8 cellular contexts compared by ENCODE assay signal in the genomic region with DNA sequence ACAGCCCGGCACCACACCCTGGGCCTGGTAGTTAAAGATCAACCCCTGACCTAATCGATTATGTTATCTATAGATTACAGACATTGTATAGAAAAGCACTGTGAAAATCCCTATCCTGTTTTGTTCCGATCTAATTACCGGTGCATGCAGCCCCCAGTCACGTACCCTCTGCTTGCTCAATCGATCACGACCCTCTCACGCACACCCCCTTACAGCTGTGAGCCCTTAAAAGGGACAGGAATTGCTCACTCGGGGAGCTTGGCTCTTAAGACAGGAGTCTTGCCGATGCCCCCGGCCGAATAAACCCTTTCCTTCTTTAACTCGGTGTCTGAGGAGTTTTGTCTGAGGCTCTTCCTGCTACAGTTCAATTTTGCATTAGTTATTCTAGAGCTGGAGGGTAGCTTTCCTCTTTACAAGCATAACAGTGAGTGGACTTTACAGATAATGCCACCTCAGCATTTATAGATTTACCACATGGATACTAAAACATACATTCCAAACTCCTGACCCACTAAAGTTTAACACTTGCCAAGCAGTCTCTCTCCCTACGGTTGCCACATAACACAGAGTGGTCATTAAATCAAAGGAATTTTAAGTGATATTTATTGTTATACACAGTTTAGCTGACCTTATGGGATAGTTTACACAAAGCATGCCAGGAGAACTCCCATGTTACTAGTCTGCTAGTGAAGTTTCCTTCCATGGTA.
DNase-seq lines count a peak whose midpoint lies in the region; ATAC-seq, FAIRE-seq and TF ChIP-seq lines count a peak whose summit lies in the region.
"Not testable (repeated sequence)": the region's sequence is repeated elsewhere in the genome, so short reads cannot be mapped to it uniquely, and the experiment has no call there.

No MANE protein-coding gene starts in this region.

- TF ChIP-seq EP300 in HepG2 (IDR thresholded peaks at IDR 0.05; ENCODE audit: low read depth in 2 of 2, low read length in 2 of 2); HepG2 (CRISPR knock-in tag; IDR thresholded peaks at IDR 0.05; ENCODE audit: borderline replicate concordance): not testable (repeated sequence)

- not testable (repeated sequence) for H3K9me3 Mint-ChIP-seq in type B pancreatic cell

- H3K36me3 ChIP-seq in bronchial epithelial cell (ENCODE audit: control insufficient read depth, insufficient read depth, low read length); HepG2 (replicated peaks in 1 of 2; ENCODE audit: control insufficient read depth in 1 of 2, insufficient read depth in 2 of 2, low read length in 2 of 2): not testable (repeated sequence)

- not testable (repeated sequence) for H2AFZ ChIP-seq in HepG2 (ENCODE audit: low read length)

- in situ Hi-C loops in HepG2 (cut with HindIII; ENCODE audit: extremely low pct_ligation_motif_present, low pct_unique_long_range_greater_than_20kb) = not testable (repeated sequence)

- intact Hi-C loops in HepG2 (cut with micrococcal nuclease; ENCODE audit: unreplicated experiment) = not testable (repeated sequence)

- not testable (repeated sequence) for H3K27ac ChIP-seq in HepG2 (ENCODE audit: extremely low read length, insufficient read depth, low read length)

- not testable (repeated sequence) for H3K9ac ChIP-seq in HepG2 (ENCODE audit: insufficient read depth, low read depth, low read length)

- H3K4me2 ChIP-seq in HepG2 (ENCODE audit: low read depth, low read length) = not testable (repeated sequence)

- H3K27me3 ChIP-seq in bronchial epithelial cell (ENCODE audit: control insufficient read depth, insufficient read depth, low read length); HepG2 (ENCODE audit: control insufficient read depth in 1 of 2, insufficient read depth in 2 of 2, low read length in 2 of 2): not testable (repeated sequence)

- not testable (repeated sequence) for TF ChIP-seq CTCF in bronchial epithelial cell (IDR thresholded peaks at IDR 0.05; ENCODE audit: insufficient read depth, low read length, severe bottlenecking); fibroblast of pulmonary artery (IDR thresholded peaks at IDR 0.05; ENCODE audit: low read length, missing control alignments); HepG2 (CRISPR knock-in tag; IDR thresholded peaks at IDR 0.05); type B pancreatic cell (conservative IDR thresholded peaks at IDR 0.05)

- not testable (repeated sequence) for TF ChIP-seq POLR2A in HepG2 (IDR thresholded peaks at IDR 0.05; ENCODE audit: insufficient read depth in 1 of 2, low read depth in 2 of 2, low read length in 2 of 2)

- not testable (repeated sequence) for H3K4me3 ChIP-seq in bronchial epithelial cell (ENCODE audit: low read depth, low read length); fibroblast of pulmonary artery (replicated peaks; ENCODE audit: low read depth, low read length); HepG2 (replicated peaks in 1 of 3; ENCODE audit: insufficient read depth in 1 of 3, low read depth in 2 of 3, low read length in 3 of 3)

- CTCF ChIA-PET in HepG2 (lab: Yijun Ruan, JAX; ENCODE audit: low intra/inter-chr PET ratio, low total read pairs) = not testable (repeated sequence)

- not testable (repeated sequence) for BruUV-seq in HepG2 (replicated peaks; lab: Mats Ljungman, UMichigan)

- DNase-seq in AG08395 (ENCODE audit: low spot score) (peak; percentile 81), GM03348 (ENCODE audit: low spot score) (peak; percentile 73), HTR-8/SVneo (ENCODE audit: insufficient read length, low spot score) (peak; percentile 41), SW480 (ENCODE audit: low spot score) (peak; percentile 11), bronchial epithelial cell (ENCODE audit: low read depth) (peak; percentile 40), fibroblast of pulmonary artery (ENCODE audit: low read depth) (peak; percentile 31), HepG2 (ENCODE audit: low spot score) (peak; percentile 15)
- not testable (repeated sequence) for DNase-seq in type B pancreatic cell (ENCODE audit: extremely low spot score, unreplicated experiment)

- H3K9me3 ChIP-seq in HepG2 (ENCODE audit: low read length) = not testable (repeated sequence)

- WGBS in HepG2 (ENCODE audit: low lambda C conversion rate) = 57% methylated on average over 14 of the region's 14 CpGs

- peaks cover 18% of the 10 kb centered on the region for H3K4me1 Mint-ChIP-seq in type B pancreatic cell (ENCODE audit: unreplicated experiment)

- H3K36me3 Mint-ChIP-seq in type B pancreatic cell = not testable (repeated sequence)

- peaks cover 17% of the 10 kb centered on the region for H3K4me1 ChIP-seq in HepG2 (ENCODE audit: insufficient read depth, low read length)

- not testable (repeated sequence) for H3K27ac Mint-ChIP-seq in type B pancreatic cell

- not testable (repeated sequence) for H3K79me2 ChIP-seq in HepG2 (ENCODE audit: insufficient read depth, low read length)

- FAIRE-seq in HTR-8/SVneo (lab: Jason Lieb, UNC); bronchial epithelial cell (lab: Jason Lieb, UNC); HepG2 (lab: Jason Lieb, UNC): not testable (repeated sequence)

- peak overlapping the region; percentile 12 for H3K4me3 Mint-ChIP-seq in type B pancreatic cell

- not testable (repeated sequence) for H4K20me1 ChIP-seq in HepG2 (ENCODE audit: insufficient read depth, low read length)

- POLR2A ChIA-PET in HepG2 (lab: Yijun Ruan, JAX) = not testable (repeated sequence)

- not testable (repeated sequence) for TF ChIP-seq RAD21 in HepG2 (CRISPR knock-in tag; IDR thresholded peaks at IDR 0.05)

- H3K27me3 Mint-ChIP-seq in type B pancreatic cell = not testable (repeated sequence)

- peak; percentile 55 for ATAC-seq in HepG2

TF ChIP-seq in HepG2, 621 proteins besides CTCF, POLR2A, EP300 and RAD21:
- TF ChIP-seq SALL1 (CRISPR knock-in tag; IDR thresholded peaks at IDR 0.05) = peak; percentile 53; the same call in 1 of the 2 replicates
- 0 out of 2 replicates have a peak, but pooled peaks have one; percentile 10 for TF ChIP-seq MIXL1 (CRISPR knock-in tag; IDR thresholded peaks at IDR 0.05)
- TF ChIP-seq MED1 (CRISPR knock-in tag; IDR thresholded peaks at IDR 0.05) = peak; percentile 63
- peak; percentile 56; the same call in 1 of the 2 replicates for TF ChIP-seq MAFG (CRISPR knock-in tag; IDR thresholded peaks at IDR 0.05)
- TF ChIP-seq SOX6 (IDR thresholded peaks at IDR 0.05) = not testable (repeated sequence)
- TF ChIP-seq SOX6 (CRISPR knock-in tag; IDR thresholded peaks at IDR 0.05) = 0 out of 2 replicates have a peak, but pooled peaks have one; percentile 26
- TF ChIP-seq ZNF124 (CRISPR knock-in tag; IDR thresholded peaks at IDR 0.05) = peak; percentile 77; the same call in 1 of the 2 replicates
- peak; percentile 100 for TF ChIP-seq MAFF (IDR thresholded peaks at IDR 0.05; ENCODE audit: low read depth, low read length)
- TF ChIP-seq, protein P1, sequence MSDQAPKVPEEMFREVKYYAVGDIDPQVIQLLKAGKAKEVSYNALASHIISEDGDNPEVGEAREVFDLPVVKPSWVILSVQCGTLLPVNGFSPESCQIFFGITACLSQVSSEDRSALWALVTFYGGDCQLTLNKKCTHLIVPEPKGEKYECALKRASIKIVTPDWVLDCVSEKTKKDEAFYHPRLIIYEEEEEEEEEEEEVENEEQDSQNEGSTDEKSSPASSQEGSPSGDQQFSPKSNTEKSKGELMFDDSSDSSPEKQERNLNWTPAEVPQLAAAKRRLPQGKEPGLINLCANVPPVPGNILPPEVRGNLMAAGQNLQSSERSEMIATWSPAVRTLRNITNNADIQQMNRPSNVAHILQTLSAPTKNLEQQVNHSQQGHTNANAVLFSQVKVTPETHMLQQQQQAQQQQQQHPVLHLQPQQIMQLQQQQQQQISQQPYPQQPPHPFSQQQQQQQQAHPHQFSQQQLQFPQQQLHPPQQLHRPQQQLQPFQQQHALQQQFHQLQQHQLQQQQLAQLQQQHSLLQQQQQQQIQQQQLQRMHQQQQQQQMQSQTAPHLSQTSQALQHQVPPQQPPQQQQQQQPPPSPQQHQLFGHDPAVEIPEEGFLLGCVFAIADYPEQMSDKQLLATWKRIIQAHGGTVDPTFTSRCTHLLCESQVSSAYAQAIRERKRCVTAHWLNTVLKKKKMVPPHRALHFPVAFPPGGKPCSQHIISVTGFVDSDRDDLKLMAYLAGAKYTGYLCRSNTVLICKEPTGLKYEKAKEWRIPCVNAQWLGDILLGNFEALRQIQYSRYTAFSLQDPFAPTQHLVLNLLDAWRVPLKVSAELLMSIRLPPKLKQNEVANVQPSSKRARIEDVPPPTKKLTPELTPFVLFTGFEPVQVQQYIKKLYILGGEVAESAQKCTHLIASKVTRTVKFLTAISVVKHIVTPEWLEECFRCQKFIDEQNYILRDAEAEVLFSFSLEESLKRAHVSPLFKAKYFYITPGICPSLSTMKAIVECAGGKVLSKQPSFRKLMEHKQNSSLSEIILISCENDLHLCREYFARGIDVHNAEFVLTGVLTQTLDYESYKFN (CRISPR knock-in tag; conservative IDR thresholded peaks at IDR 0.05) = peak; percentile 37; the same call in 1 of the 2 replicates
- TF ChIP-seq MAFK (conservative IDR thresholded peaks at IDR 0.05 in 1 of 2, IDR thresholded peaks at IDR 0.05 in 1 of 2; ENCODE audit: low read length in 2 of 2) = peak; percentile 100
TF ChIP-seq in HepG2: peak in this region for 9; not testable (repeated sequence) for 612.
